ENCODE assay signal across 9 cellular contexts in the genomic region with DNA sequence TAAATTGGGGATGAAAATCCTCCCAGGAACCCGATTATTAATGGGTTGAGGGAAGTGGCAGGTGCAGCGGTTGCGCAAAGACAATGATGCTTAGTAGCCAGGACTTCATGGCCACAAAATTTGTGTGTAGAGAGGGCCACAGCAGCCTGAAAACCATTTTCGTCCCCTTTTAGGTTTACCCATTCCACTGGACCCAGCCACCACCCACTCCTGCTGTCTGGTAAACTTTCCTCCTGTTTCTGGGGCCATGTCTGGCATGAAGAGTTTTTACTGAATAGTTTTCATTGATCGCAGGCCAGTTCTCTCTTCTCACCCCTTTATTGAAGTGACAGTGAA.
DNase-seq lines count a peak whose midpoint lies in the region; ATAC-seq and TF ChIP-seq lines count a peak whose summit lies in the region.
"Had no signal": no experiment of that assay in that cellular context is flagged by ENCODE, and none has a peak within 500 bp of the region (broad histone marks: within the 10 kb centered on the region; RNA-seq: fewer than 3 reads in every experiment).

No MANE protein-coding gene starts in this region.

- ATAC-seq in activated CD4-positive, alpha-beta T cell treated with anti-CD3 and anti-CD28 coated beads for 36 hours: no peak
- ATAC-seq in right lobe of liver (no peak), GM18909 (IDR thresholded peaks at IDR 0.05; ENCODE audit: poor library complexity, unreplicated experiment) (no peak), HG02763 (IDR thresholded peaks at IDR 0.05; ENCODE audit: unreplicated experiment) (no peak), HG03521 (IDR thresholded peaks at IDR 0.05; ENCODE audit: unreplicated experiment) (no peak)

- CTCF ChIA-PET in activated CD4-positive, alpha-beta T cell treated with anti-CD3 and anti-CD28 coated beads for 36 hours (lab: Charles Lee): interaction anchor here (1.5 to 2.6 kb wide), 2 partner anchors 16 kb away, joined by 5 to 11 read pairs; no protein-coding TSS in a partner anchor

- WGBS in right lobe of liver (ENCODE audit: insufficient coverage, low coverage, low lambda C conversion rate, missing lambda C conversion rate): 27% methylated on average over 4 of the region's 5 CpGs

- peak overlapping the region; percentile 36 to 61 (median 50) for H3K4me3 ChIP-seq in right lobe of liver

- POLR2A ChIA-PET in activated CD4-positive, alpha-beta T cell treated with anti-CD3 and anti-CD28 coated beads for 36 hours (lab: Charles Lee): no interaction called here

- H3K9me3 ChIP-seq in right lobe of liver: no peaks in the 10 kb centered on the region
- H3K9me3 ChIP-seq: neutrophil had no signal

- intact Hi-C loops in activated CD4-positive, alpha-beta T cell treated with anti-CD3 and anti-CD28 coated beads for 36 hours (cut with DNase I, micrococcal nuclease): loop anchor here (1.0 to 10.0 kb wide), 9 partner anchors 15 to 1475 kb away; a partner anchor contains a TSS
- intact Hi-C loops in right lobe of liver (cut with DNase I): no loop called here

- H3K36me3 Mint-ChIP-seq in activated CD4-positive, alpha-beta T cell treated with anti-CD3 and anti-CD28 coated beads for 36 hours (ENCODE audit: low read depth): peaks cover 4% of the 10 kb centered on the region

- H3K27me3 Mint-ChIP-seq in activated CD4-positive, alpha-beta T cell treated with anti-CD3 and anti-CD28 coated beads for 36 hours: peaks cover 2% of the 10 kb centered on the region

- H3K4me3 Mint-ChIP-seq in activated CD4-positive, alpha-beta T cell treated with anti-CD3 and anti-CD28 coated beads for 36 hours: peak overlapping the region; percentile 75

- peak overlapping the region; percentile 72 for H3K27ac Mint-ChIP-seq in activated CD4-positive, alpha-beta T cell treated with anti-CD3 and anti-CD28 coated beads for 36 hours

- TF ChIP-seq POLR2A in right lobe of liver (IDR thresholded peaks at IDR 0.05): no peak

- H3K4me1 ChIP-seq in right lobe of liver: no peaks in the 10 kb centered on the region

- no peak for TF ChIP-seq CTCF in right lobe of liver (IDR thresholded peaks at IDR 0.05)

- H3K4me1 Mint-ChIP-seq in activated CD4-positive, alpha-beta T cell treated with anti-CD3 and anti-CD28 coated beads for 36 hours: peaks cover 19% of the 10 kb centered on the region

- DNase-seq in activated CD4-positive, alpha-beta T cell treated with anti-CD3 and anti-CD28 coated beads for 36 hours: peak; percentile 14
- DNase-seq in activated CD4-positive, alpha-beta T cell treated with anti-CD3 and anti-CD28 coated beads for 1 hour: no peak
- DNase-seq in right lobe of liver (no peak), substantia nigra (lab: John Stamatoyannopoulos, UW) (no peak)

- H3K27ac ChIP-seq in angular gyrus (ENCODE audit: low read depth, low read length): peak overlapping the region; percentile 49
- H3K27ac ChIP-seq in right lobe of liver: no peak overlapping the region
- H3K27ac ChIP-seq in substantia nigra (ENCODE audit: low read depth, low read length, poor library complexity, severe bottlenecking): peak overlapping the region; percentile 11
- H3K27ac ChIP-seq: neutrophil had no signal

- H3K9me3 Mint-ChIP-seq in activated CD4-positive, alpha-beta T cell treated with anti-CD3 and anti-CD28 coated beads for 36 hours (ENCODE audit: low read depth): peaks cover 7% of the 10 kb centered on the region

- no peaks in the 10 kb centered on the region for H3K36me3 ChIP-seq in right lobe of liver
- H3K36me3 ChIP-seq: neutrophil had no signal

- H3K27me3 ChIP-seq in right lobe of liver: peaks cover 0 to 4% of the 10 kb centered on the region in 2 donors

Comparison
In these comparisons a context has a peak if more than half of its experiments do, and no peak if none do; other contexts are left out.
1. H3K27ac ChIP-seq: peak in angular gyrus (single experiment) and substantia nigra (single experiment); none in right lobe of liver (0 of 3).
2. intact Hi-C loops: an anchor here in activated CD4-positive, alpha-beta T cell treated with anti-CD3 and anti-CD28 coated beads for 36 hours (1.0 to 10.0 kb wide); none called in right lobe of liver.